In genomic region chr6:6534399-6534798, GRCh38 we compare ENCODE assay signal across 36 cellular contexts. TPM values are rescaled to one million over a fixed set of nuclear protein-coding genes. Genes with fewer than 3 reads are reported as not detected.
DNase-seq lines count a peak whose midpoint lies in the region; ATAC-seq and TF ChIP-seq lines count a peak whose summit lies in the region.
"Had no signal": no experiment of that assay in that cellular context is flagged by ENCODE, and none has a peak within 500 bp of the region (broad histone marks: within the 10 kb centered on the region; RNA-seq: fewer than 3 reads in every experiment).

No MANE protein-coding gene starts in this region.

- TF ChIP-seq POLR2A in testis (IDR thresholded peaks at IDR 0.05) = no peak

- no peaks in the 10 kb centered on the region for H3K36me3 ChIP-seq in testis (ENCODE audit: low read depth, missing control alignments)
- H3K36me3 ChIP-seq: BE2C; BLaER1; BLaER1 treated with 17β-estradiol and CSF1 and Interleukin-3, amounts not matched to agents 10 nM and 100 nM had no signal

- H3K27ac Mint-ChIP-seq in osteocyte (ENCODE audit: unreplicated experiment) = no peak overlapping the region
- H3K27ac Mint-ChIP-seq: B cell; CD4-positive, alpha-beta memory T cell; CD4-positive, alpha-beta T cell; CD4-positive, CD25-positive, alpha-beta regulatory T cell; CD8-positive, alpha-beta T cell had no signal

- H3K4me3 Mint-ChIP-seq in osteocyte (ENCODE audit: unreplicated experiment) = no peak overlapping the region
- H3K4me3 Mint-ChIP-seq: B cell; CD4-positive, alpha-beta memory T cell; CD4-positive, alpha-beta T cell; CD4-positive, CD25-positive, alpha-beta regulatory T cell; CD8-positive, alpha-beta memory T cell; CD8-positive, alpha-beta T cell had no signal

- peaks cover 13% of the 10 kb centered on the region for H3K27me3 Mint-ChIP-seq in osteocyte (ENCODE audit: unreplicated experiment)
- H3K27me3 Mint-ChIP-seq: B cell had no signal

- TF ChIP-seq CTCF in osteocyte (IDR thresholded peaks at IDR 0.05) (no peak), testis (IDR thresholded peaks at IDR 0.05) (no peak)

- no peaks in the 10 kb centered on the region for H3K4me1 ChIP-seq in testis
- H3K4me1 ChIP-seq: A549, BE2C, Caco-2 had no signal

- no peak overlapping the region for H3K27ac ChIP-seq in testis
- H3K27ac ChIP-seq: 22Rv1; A549; BLaER1; BLaER1 treated with 17β-estradiol and CSF1 and Interleukin-3, amounts not matched to agents 10 nM and 100 nM; C4-2B had no signal

- 71 to 81% methylated on average over 16 of the region's 16 CpGs for WGBS in testis, 2 donors

- H3K9me3 ChIP-seq in testis = no peaks in the 10 kb centered on the region
- H3K9me3 ChIP-seq: A549, BE2C, Caco-2 had no signal

- no peaks in the 10 kb centered on the region for H3K4me1 Mint-ChIP-seq in osteocyte (ENCODE audit: unreplicated experiment)
- H3K4me1 Mint-ChIP-seq: B cell had no signal

- H3K27me3 ChIP-seq in testis = no peaks in the 10 kb centered on the region
- H3K27me3 ChIP-seq: BLaER1; BLaER1 treated with 17β-estradiol and CSF1 and Interleukin-3, amounts not matched to agents 10 nM and 100 nM had no signal

- peaks cover 4% of the 10 kb centered on the region for H3K9me3 Mint-ChIP-seq in osteocyte (ENCODE audit: unreplicated experiment)
- H3K9me3 Mint-ChIP-seq: CD4-positive, alpha-beta T cell; CD8-positive, alpha-beta memory T cell; CD8-positive, alpha-beta T cell had no signal

- intact Hi-C loops in testis (cut with DNase I; ENCODE audit: low total_unique reads) = no loop called here

- no peaks in the 10 kb centered on the region for H3K36me3 Mint-ChIP-seq in osteocyte (ENCODE audit: unreplicated experiment)
- H3K36me3 Mint-ChIP-seq: CD14-positive monocyte; CD4-positive, alpha-beta memory T cell; CD4-positive, CD25-positive, alpha-beta regulatory T cell; CD8-positive, alpha-beta memory T cell; CD8-positive, alpha-beta T cell had no signal

- ATAC-seq in HG03175 (IDR thresholded peaks at IDR 0.05; ENCODE audit: unreplicated experiment) (no peak), HG03354 (IDR thresholded peaks at IDR 0.05; ENCODE audit: poor library complexity, severe bottlenecking, unreplicated experiment) (no peak)
- ATAC-seq: A549; CD8-positive, alpha-beta T cell had no signal

- peak; percentile 75 for DNase-seq in osteocyte (ENCODE audit: extremely low spot score, unreplicated experiment)
- peak; percentile 14 for DNase-seq in testis
- DNase-seq: 8988T; ACHN; AML-193; BE2C; C1 segment of cervical spinal cord; Caco-2; Calu3; CD4-positive, alpha-beta memory T cell; CD4-positive, alpha-beta T cell; CD4-positive, CD25-positive, alpha-beta regulatory T cell; CD8-positive, alpha-beta memory T cell; CD8-positive, alpha-beta T cell; COR-L47; DMS 273 treated with DMSO at 0.1 percent for 48 hours; DMS153; DMS53; DMS79; DMS79 treated with DMSO at 0.1 percent for 48 hours; DND-41; EL had no signal

- H3K4me3 ChIP-seq in testis = no peak overlapping the region
- H3K4me3 ChIP-seq: A549; BLaER1; BLaER1 treated with 17β-estradiol and CSF1 and Interleukin-3, amounts not matched to agents 10 nM and 100 nM had no signal

RNA-seq across cellular contexts. Expression of gene LY86, which starts 54.1 kb away (rescaled TPM):
- total RNA-seq in osteocyte (not detected in 2 replicates), testis (1 to 10 TPM in 1 of 2 donors, under 1 TPM in 1; 0.87 to 1.6 TPM)
- 3.5 TPM for polyA plus RNA-seq in testis (ENCODE audit: insufficient read depth, low read depth, low replicate concordance)
- total RNA-seq: A172; A673; Caco-2; Calu3; CD4-positive, CD25-positive, alpha-beta regulatory T cell; Daoy had no signal
- polyA plus RNA-seq: A549, AG04450, BJ had no signal
